Comparison of ENCODE assay signal across 10 cellular contexts in the genomic region with DNA sequence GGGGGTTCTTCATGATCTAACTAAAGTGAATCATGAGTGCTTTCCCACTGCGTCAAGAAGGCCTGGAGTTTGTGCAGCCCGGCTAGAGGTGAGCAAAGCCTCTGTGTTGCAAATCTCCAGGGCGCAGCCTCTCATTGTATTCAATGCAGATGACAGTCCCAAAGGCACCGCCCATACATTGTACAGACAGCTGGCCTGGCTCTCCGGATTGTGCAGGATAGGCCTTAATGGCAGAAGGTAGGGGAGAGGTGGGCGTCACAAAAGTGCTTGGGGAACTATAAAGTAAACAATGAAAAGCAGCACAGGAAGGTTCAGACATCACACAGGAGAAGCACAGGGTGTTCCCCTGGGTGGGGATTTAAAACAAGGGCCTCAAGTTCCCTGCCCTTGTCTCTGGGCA. TPM values are rescaled to one million over a fixed set of nuclear protein-coding genes. Genes with fewer than 3 reads are reported as not detected.
DNase-seq lines count a peak whose midpoint lies in the region; ATAC-seq and TF ChIP-seq lines count a peak whose summit lies in the region.
"Had no signal": no experiment of that assay in that cellular context is flagged by ENCODE, and none has a peak within 500 bp of the region (broad histone marks: within the 10 kb centered on the region; RNA-seq: fewer than 3 reads in every experiment).

No MANE protein-coding gene starts in this region.

- peak overlapping the region; percentile 97 for H3K4me3 Mint-ChIP-seq in activated CD8-positive, alpha-beta T cell treated with anti-CD3 and anti-CD28 coated beads for 36 hours
- peak overlapping the region; percentile 85 for H3K4me3 Mint-ChIP-seq in stimulated activated memory B cell treated with anti-CD40 and anti-IgM and Interleukin-4, amounts not matched to agents 10 μg/mL and 1 μg/mL and 100 μg/mL, for 72 hours

- CTCF ChIA-PET in activated CD8-positive, alpha-beta T cell treated with anti-CD3 and anti-CD28 coated beads for 36 hours (lab: Charles Lee), result no interaction called here

- peak overlapping the region; percentile 97 for H3K27ac Mint-ChIP-seq in activated CD8-positive, alpha-beta T cell treated with anti-CD3 and anti-CD28 coated beads for 36 hours
- H3K27ac Mint-ChIP-seq in stimulated activated memory B cell treated with anti-CD40 and anti-IgM and Interleukin-4, amounts not matched to agents 10 μg/mL and 1 μg/mL and 100 μg/mL, for 72 hours, result peak overlapping the region; percentile 95

- H3K36me3 Mint-ChIP-seq in activated CD8-positive, alpha-beta T cell treated with anti-CD3 and anti-CD28 coated beads for 36 hours (ENCODE audit: low read depth), result peaks cover 27% of the 10 kb centered on the region
- H3K36me3 Mint-ChIP-seq in stimulated activated memory B cell treated with anti-CD40 and anti-IgM and Interleukin-4, amounts not matched to agents 10 μg/mL and 1 μg/mL and 100 μg/mL, for 72 hours, result peaks cover 9% of the 10 kb centered on the region

- POLR2A ChIA-PET in activated CD8-positive, alpha-beta T cell treated with anti-CD3 and anti-CD28 coated beads for 36 hours (lab: Charles Lee), result interaction anchor here (1.8 kb wide), 1 partner anchor 12 kb away, joined by 4 read pairs; no protein-coding TSS in a partner anchor

- no peak for TF ChIP-seq CTCF in activated CD8-positive, alpha-beta T cell treated with anti-CD3 and anti-CD28 coated beads for 36 hours (IDR thresholded peaks at IDR 0.05)

- no peak for ATAC-seq in activated CD8-positive, alpha-beta T cell treated with anti-CD3 and anti-CD28 coated beads for 36 hours
- no peak for ATAC-seq in stimulated activated memory B cell treated with anti-CD40 and anti-IgM and Interleukin-4, amounts not matched to agents 10 μg/mL and 1 μg/mL and 100 μg/mL, for 72 hours
- ATAC-seq in HG02852 (IDR thresholded peaks at IDR 0.05; ENCODE audit: unreplicated experiment), result no peak

- DNase-seq in NCI-H2171 treated with DMSO at 0.1 percent for 48 hours (lab: John Stamatoyannopoulos, UW) (peak; percentile 30), NCI-H2171 (lab: John Stamatoyannopoulos, UW) (no peak), islet precursor cell (peak; percentile 58), cerebellar nuclear complex (lab: John Stamatoyannopoulos, UW) (no peak), GF-D8 (lab: John Stamatoyannopoulos, UW) (no peak)
- no peak for DNase-seq in activated CD8-positive, alpha-beta T cell treated with anti-CD3 and anti-CD28 coated beads for 36 hours
- DNase-seq: 8988T, activated gamma-delta T cell treated with Interleukin-2 at 50 U/mL for 16 hours had no signal

- intact Hi-C loops in activated CD8-positive, alpha-beta T cell treated with anti-CD3 and anti-CD28 coated beads for 36 hours (cut with micrococcal nuclease), result loop anchor here (5.0 kb wide), 1 partner anchor 122 kb away; no protein-coding TSS in a partner anchor

- peaks cover 33% of the 10 kb centered on the region for H3K4me1 Mint-ChIP-seq in activated CD8-positive, alpha-beta T cell treated with anti-CD3 and anti-CD28 coated beads for 36 hours (ENCODE audit: low read depth)
- peaks cover 47% of the 10 kb centered on the region for H3K4me1 Mint-ChIP-seq in stimulated activated memory B cell treated with anti-CD40 and anti-IgM and Interleukin-4, amounts not matched to agents 10 μg/mL and 1 μg/mL and 100 μg/mL, for 72 hours

- peaks cover 4% of the 10 kb centered on the region for H3K9me3 Mint-ChIP-seq in activated CD8-positive, alpha-beta T cell treated with anti-CD3 and anti-CD28 coated beads for 36 hours
- peaks cover 4% of the 10 kb centered on the region for H3K9me3 Mint-ChIP-seq in stimulated activated memory B cell treated with anti-CD40 and anti-IgM and Interleukin-4, amounts not matched to agents 10 μg/mL and 1 μg/mL and 100 μg/mL, for 72 hours

- H3K27me3 Mint-ChIP-seq in activated CD8-positive, alpha-beta T cell treated with anti-CD3 and anti-CD28 coated beads for 36 hours, result no peaks in the 10 kb centered on the region
- H3K27me3 Mint-ChIP-seq in stimulated activated memory B cell treated with anti-CD40 and anti-IgM and Interleukin-4, amounts not matched to agents 10 μg/mL and 1 μg/mL and 100 μg/mL, for 72 hours, result no peaks in the 10 kb centered on the region

RNA-seq across cellular contexts. Expression of gene GYPC, which starts 0.9 kb away (rescaled TPM):
- total RNA-seq in activated CD8-positive, alpha-beta T cell treated with anti-CD3 and anti-CD28 coated beads for 36 hours, result 100 to 1,000 TPM; 172 to 173 TPM

Comparison
In these comparisons a context has a peak if more than half of its experiments do, and no peak if none do; other contexts are left out.
1. DNase-seq: peak in NCI-H2171 treated with DMSO at 0.1 percent for 48 hours (single experiment) and islet precursor cell (single experiment); none in NCI-H2171 (single experiment), activated CD8-positive, alpha-beta T cell treated with anti-CD3 and anti-CD28 coated beads for 36 hours (single experiment), cerebellar nuclear complex (0 of 2) and GF-D8 (single experiment).